Comparison of ENCODE assay signal across 1 cellular context in the genomic region with DNA sequence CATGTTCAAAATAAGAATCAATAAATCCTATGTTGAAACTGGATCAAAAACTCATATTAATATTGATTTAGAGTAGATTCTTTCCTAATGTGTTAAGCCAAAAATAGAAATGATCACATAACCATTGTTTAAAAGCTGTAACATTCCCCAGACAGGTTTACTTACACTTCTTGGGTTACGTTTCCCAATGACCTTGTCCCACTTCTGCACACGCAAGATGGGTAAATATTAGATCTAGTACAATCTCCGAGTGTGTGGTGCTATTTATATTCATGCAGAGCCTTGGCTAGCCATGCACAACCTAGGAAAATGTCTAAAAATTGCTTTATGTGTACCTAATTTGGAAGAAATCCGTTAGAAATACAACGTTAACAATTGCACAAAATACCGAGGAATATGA.
A peak's percentile ranks its signal among the peaks of the same experiment; 100 is the strongest.
TF ChIP-seq lines count a peak whose summit lies in the region.

No MANE protein-coding gene starts in this region.

TF ChIP-seq in liver, 16 proteins besides CTCF, POLR2A, EP300 and RAD21:
- TF ChIP-seq JUND (IDR thresholded peaks at IDR 0.05) (no peak), EGR1 (IDR thresholded peaks at IDR 0.05; ENCODE audit: low read depth in 2 of 2) (no peak), ZBTB33 (IDR thresholded peaks at IDR 0.05) (no peak), YY1 (IDR thresholded peaks at IDR 0.05) (no peak), HNF4A (conservative IDR thresholded peaks at IDR 0.05) (peak in 1 of 2 donors; percentile 19), HNF4G (IDR thresholded peaks at IDR 0.05) (no peak), FOXA1 (IDR thresholded peaks at IDR 0.05) (no peak), GABPA (IDR thresholded peaks at IDR 0.05 in 1 of 2, conservative IDR thresholded peaks at IDR 0.05 in 1 of 2) (no peak), FOXA2 (IDR thresholded peaks at IDR 0.05) (peak; percentile 27), RXRA (IDR thresholded peaks at IDR 0.05) (peak in 1 of 2 donors; percentile 7)
- TF ChIP-seq, protein P1, sequence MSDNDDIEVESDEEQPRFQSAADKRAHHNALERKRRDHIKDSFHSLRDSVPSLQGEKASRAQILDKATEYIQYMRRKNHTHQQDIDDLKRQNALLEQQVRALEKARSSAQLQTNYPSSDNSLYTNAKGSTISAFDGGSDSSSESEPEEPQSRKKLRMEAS (IDR thresholded peaks at IDR 0.05), result no peak
